ENCODE assay signal across 16 cellular contexts in genomic region chr10:20596911-20597310, GRCh38.
DNase-seq lines count a peak whose midpoint lies in the region; ATAC-seq and TF ChIP-seq lines count a peak whose summit lies in the region.
"Had no signal": no experiment of that assay in that cellular context is flagged by ENCODE, and none has a peak within 500 bp of the region (broad histone marks: within the 10 kb centered on the region; RNA-seq: fewer than 3 reads in every experiment).

No MANE protein-coding gene starts in this region.

- H3K27me3 ChIP-seq in neuron (ENCODE audit: insufficient read depth, low read length) = no peaks in the 10 kb centered on the region
- H3K27me3 ChIP-seq: neutrophil had no signal

- H3K36me3 ChIP-seq in neuron (ENCODE audit: insufficient read depth, low read length) = no peaks in the 10 kb centered on the region
- H3K36me3 ChIP-seq: neutrophil, thoracic aorta had no signal

- H3K9me3 Mint-ChIP-seq in activated CD8-positive, alpha-beta memory T cell treated with anti-CD3 and anti-CD28 coated beads, Interleukin-2, amount 10 ng/mL, durations not matched to agents 7 days and 5 days (ENCODE audit: low read depth) = peaks cover 2% of the 10 kb centered on the region

- no peaks in the 10 kb centered on the region for H3K9me3 ChIP-seq in neuron (ENCODE audit: low read length)
- H3K9me3 ChIP-seq: neutrophil, thoracic aorta had no signal

- H3K4me1 Mint-ChIP-seq in activated CD8-positive, alpha-beta memory T cell treated with anti-CD3 and anti-CD28 coated beads, Interleukin-2, amount 10 ng/mL, durations not matched to agents 7 days and 5 days = no peaks in the 10 kb centered on the region

- H3K27ac Mint-ChIP-seq in activated CD8-positive, alpha-beta memory T cell treated with anti-CD3 and anti-CD28 coated beads, Interleukin-2, amount 10 ng/mL, durations not matched to agents 7 days and 5 days = no peak overlapping the region

- H3K4me3 ChIP-seq in astrocyte of the spinal cord (ENCODE audit: low read depth, low read length) (no peak overlapping the region), neuron (ENCODE audit: low read length) (peak overlapping the region; percentile 20)
- H3K4me3 ChIP-seq: thoracic aorta had no signal

- H2AFZ ChIP-seq in neuron (ENCODE audit: low read depth, low read length) = peak overlapping the region; percentile 44

- CTCF ChIA-PET in activated CD8-positive, alpha-beta memory T cell treated with anti-CD3 and anti-CD28 coated beads, Interleukin-2, amount 10 ng/mL, durations not matched to agents 7 days and 5 days (lab: Charles Lee) = no interaction called here

- no peaks in the 10 kb centered on the region for H3K36me3 Mint-ChIP-seq in activated CD8-positive, alpha-beta memory T cell treated with anti-CD3 and anti-CD28 coated beads, Interleukin-2, amount 10 ng/mL, durations not matched to agents 7 days and 5 days

- intact Hi-C loops in left ventricle myocardium superior (cut with micrococcal nuclease) = no loop called here

- no peak for TF ChIP-seq CTCF in astrocyte of the spinal cord (IDR thresholded peaks at IDR 0.05; ENCODE audit: low read depth, low read length)

- peak; percentile 9 for DNase-seq in ELF-1 (ENCODE audit: low read depth, low spot score)
- peak; percentile 65 for DNase-seq in astrocyte of the spinal cord (ENCODE audit: low read depth, low spot score)
- no peak for DNase-seq in left ventricle myocardium superior
- no peak for DNase-seq in activated CD8-positive, alpha-beta memory T cell treated with anti-CD3 and anti-CD28 coated beads, Interleukin-2, amount 10 ng/mL, durations not matched to agents 7 days and 5 days
- DNase-seq: KBM-7; NCI-H1436 treated with DMSO at 0.1 percent for 48 hours; NCI-H524; stimulated activated CD4-positive, alpha-beta T cell treated with anti-CD3 and anti-CD28 coated beads, Interleukin-15, amount 100 ng/mL, for 24 hours; T-helper 9 cell had no signal

- H3K4me3 Mint-ChIP-seq in activated CD8-positive, alpha-beta memory T cell treated with anti-CD3 and anti-CD28 coated beads, Interleukin-2, amount 10 ng/mL, durations not matched to agents 7 days and 5 days = no peak overlapping the region

- in situ Hi-C loops in astrocyte of the spinal cord (cut with HindIII; ENCODE audit: low sequenced_read_pairs) = no loop called here

- H3K27me3 Mint-ChIP-seq in activated CD8-positive, alpha-beta memory T cell treated with anti-CD3 and anti-CD28 coated beads, Interleukin-2, amount 10 ng/mL, durations not matched to agents 7 days and 5 days = no peaks in the 10 kb centered on the region

- H3K4me1 ChIP-seq in neuron (ENCODE audit: insufficient read depth, low read length) = peaks cover 57% of the 10 kb centered on the region

- peak; percentile 44 for ATAC-seq in left ventricle myocardium superior
- no peak for ATAC-seq in HG02588 (IDR thresholded peaks at IDR 0.05; ENCODE audit: unreplicated experiment)
- ATAC-seq in HG03139 (IDR thresholded peaks at IDR 0.05; ENCODE audit: unreplicated experiment) = no peak
- ATAC-seq in HG02884 (IDR thresholded peaks at IDR 0.05; ENCODE audit: unreplicated experiment) = no peak
- ATAC-seq in activated CD8-positive, alpha-beta memory T cell treated with anti-CD3 and anti-CD28 coated beads, Interleukin-2, amount 10 ng/mL, durations not matched to agents 7 days and 5 days = no peak
- ATAC-seq: left lobe of liver had no signal

Comparison
In these comparisons a context has a peak if more than half of its experiments do, and no peak if none do; other contexts are left out.
1. DNase-seq: peak in ELF-1 (single experiment) and astrocyte of the spinal cord (single experiment); none in left ventricle myocardium superior (single experiment) and activated CD8-positive, alpha-beta memory T cell treated with anti-CD3 and anti-CD28 coated beads, Interleukin-2, amount 10 ng/mL, durations not matched to agents 7 days and 5 days (single experiment).